Comparison of ENCODE assay signal across 10 cellular contexts in the genomic region with DNA sequence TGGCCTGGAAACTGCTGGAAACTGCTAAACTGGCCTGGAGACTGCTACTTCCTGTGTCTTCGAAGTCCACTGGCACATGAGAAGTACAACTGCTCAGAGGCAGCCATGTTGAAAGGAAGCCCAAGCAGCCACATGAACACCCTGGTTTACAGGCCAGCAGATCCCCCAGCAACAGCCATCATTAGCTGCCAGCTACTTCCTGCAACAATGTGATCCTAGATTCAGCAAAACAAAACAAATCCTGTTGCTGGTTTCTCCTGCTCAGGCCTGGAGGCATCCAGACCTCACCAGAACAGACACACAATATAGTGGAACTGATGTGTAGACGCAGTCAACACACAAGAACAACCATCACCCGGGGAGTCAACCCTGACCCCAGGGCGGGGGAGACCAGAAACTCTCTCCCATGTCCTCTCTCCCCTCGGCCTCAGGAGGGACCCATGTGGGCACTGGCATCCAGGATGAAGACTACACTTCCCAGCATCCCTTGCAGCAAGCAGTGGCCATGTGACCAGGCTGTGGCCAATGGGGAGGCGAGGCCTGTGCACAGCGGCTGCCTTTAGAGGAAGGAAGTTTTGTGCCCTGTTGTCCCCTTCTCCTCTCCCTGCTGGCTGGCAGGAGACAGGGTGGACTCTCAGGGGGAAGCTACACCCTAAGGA. TPM values are rescaled to one million over a fixed set of nuclear protein-coding genes. Genes with fewer than 3 reads are reported as not detected.
A peak's percentile ranks its signal among the peaks of the same experiment; 100 is the strongest.
DNase-seq lines count a peak whose midpoint lies in the region; ATAC-seq, FAIRE-seq and TF ChIP-seq lines count a peak whose summit lies in the region.
"Had no signal": no experiment of that assay in that cellular context is flagged by ENCODE, and none has a peak within 500 bp of the region (broad histone marks: within the 10 kb centered on the region; RNA-seq: fewer than 3 reads in every experiment).

No MANE protein-coding gene starts in this region.

- FAIRE-seq in kidney (lab: Jason Lieb, UNC), result no peak

- no peaks in the 10 kb centered on the region for H3K9me3 ChIP-seq in kidney (ENCODE audit: control insufficient read depth in 1 of 2, low read length in 2 of 2)

- TF ChIP-seq POLR2A in lower leg skin (IDR thresholded peaks at IDR 0.05), result no peak

- 77 to 88% methylated on average over 7 of the region's 7 CpGs for WGBS in lower leg skin, 2 donors

- H3K9ac ChIP-seq in kidney (ENCODE audit: low read length in 2 of 2), result no peak overlapping the region

- no peak for TF ChIP-seq CTCF in kidney (IDR thresholded peaks at IDR 0.05; ENCODE audit: borderline replicate concordance, extremely low read depth, insufficient read depth)
- no peak for TF ChIP-seq CTCF in lower leg skin (IDR thresholded peaks at IDR 0.05)

- H3K27ac ChIP-seq in kidney (ENCODE audit: low read depth in 2 of 2, low read length in 2 of 2), result no peak overlapping the region
- H3K27ac ChIP-seq: hepatocyte had no signal

- no peaks in the 10 kb centered on the region for H3K4me1 ChIP-seq in kidney (ENCODE audit: control insufficient read depth in 1 of 2, insufficient read depth in 1 of 2, low read depth in 1 of 2, low read length in 2 of 2)

- H3K4me3 ChIP-seq in kidney (ENCODE audit: low read length in 2 of 2) (no peak overlapping the region), lower leg skin (ENCODE audit: low read depth, poor library complexity, severe bottlenecking) (no peak overlapping the region)
- H3K4me3 ChIP-seq: hepatocyte had no signal

- ATAC-seq in HG03520 (IDR thresholded peaks at IDR 0.05; ENCODE audit: unreplicated experiment) (no peak), HG02798 (IDR thresholded peaks at IDR 0.05; ENCODE audit: poor library complexity, unreplicated experiment) (no peak)

- intact Hi-C loops in kidney (cut with DNase I), result no loop called here
- intact Hi-C loops in lower leg skin (cut with DNase I; ENCODE audit: low total_unique reads), result no loop called here

- no peaks in the 10 kb centered on the region for H3K36me3 ChIP-seq in kidney (ENCODE audit: control insufficient read depth in 1 of 2, insufficient read depth in 2 of 2, low read length in 2 of 2)

- DNase-seq in CMK (ENCODE audit: low read depth), result peak; percentile 70
- peak; percentile 69 for DNase-seq in GM19240 (ENCODE audit: insufficient read length, low spot score)
- DNase-seq in SW480 (ENCODE audit: low spot score), result peak; percentile 35
- peak; percentile 47 for DNase-seq in kidney
- DNase-seq in NCI-H146 treated with DMSO at 0.1 percent for 48 hours (lab: John Stamatoyannopoulos, UW; ENCODE audit: unreplicated experiment), result no peak
- DNase-seq in lower leg skin (ENCODE audit: low spot score in 2 of 2), result no peak

RNA-seq across cellular contexts. Expression of a gene that starts 9.2 kb away (rescaled TPM):
- total RNA-seq in kidney (not detected), lower leg skin (not detected)
- not detected for polyA plus RNA-seq in kidney (ENCODE audit: insufficient read depth, low read depth, low replicate concordance)
- total RNA-seq: MCF 10A had no signal

RNA-seq across cellular contexts. Expression of a gene that starts 15.5 kb away (rescaled TPM):
- total RNA-seq in kidney, result not detected
- not detected for polyA plus RNA-seq in kidney (ENCODE audit: insufficient read depth, low read depth, low replicate concordance)
- total RNA-seq in lower leg skin, result not detected
- total RNA-seq: hepatocyte, MCF 10A had no signal
- polyA plus RNA-seq: hepatocyte had no signal

RNA-seq across cellular contexts. Expression of a gene that starts 17.6 kb away (rescaled TPM):
- total RNA-seq in kidney (96.5 TPM), lower leg skin (100 to 1,000 TPM in 2 of 4 donors, 10 to 100 TPM in 2; 67.7 to 120 (median 91.3) TPM)
- 403 TPM for polyA plus RNA-seq in kidney (ENCODE audit: insufficient read depth, low read depth, low replicate concordance)

RNA-seq across cellular contexts. Expression of a gene that starts 22.6 kb away (rescaled TPM):
- total RNA-seq in kidney, result 0.88 TPM
- 3.1 TPM for polyA plus RNA-seq in kidney (ENCODE audit: insufficient read depth, low read depth, low replicate concordance)
- 1 to 10 TPM in 3 of 4 donors, under 1 TPM in 1; 0.37 to 9.1 (median 2.0) TPM for total RNA-seq in lower leg skin

RNA-seq across cellular contexts. Expression of a gene that starts 25.2 kb away (rescaled TPM):
- total RNA-seq in kidney (16.0 TPM), lower leg skin (1 to 10 TPM in 2 of 4 donors, not detected in 2; 6.3 to 7.3 TPM)
- polyA plus RNA-seq in kidney (ENCODE audit: insufficient read depth, low read depth, low replicate concordance), result not detected
- total RNA-seq: hepatocyte, MCF 10A had no signal
- polyA plus RNA-seq: hepatocyte had no signal

Comparison
In these comparisons a context has a peak if more than half of its experiments do, and no peak if none do; other contexts are left out.
1. DNase-seq: peak in CMK (single experiment), GM19240 (single experiment), SW480 (single experiment) and kidney (single experiment); none in NCI-H146 treated with DMSO at 0.1 percent for 48 hours (single experiment) and lower leg skin (0 of 2).